Comparison of ENCODE assay signal across 2 cellular contexts in genomic region chr7:25009271-25009670, GRCh38.
A peak's percentile ranks its signal among the peaks of the same experiment; 100 is the strongest.
TF ChIP-seq lines count a peak whose summit lies in the region.

No MANE protein-coding gene starts in this region.

TF ChIP-seq in IMR-90, 13 proteins besides CTCF, POLR2A, EP300 and RAD21 (continued from another document):
- TF ChIP-seq NFE2L2 (IDR thresholded peaks at IDR 0.05; ENCODE audit: low read depth, low read length): no peak
- TF ChIP-seq, protein P1, sequence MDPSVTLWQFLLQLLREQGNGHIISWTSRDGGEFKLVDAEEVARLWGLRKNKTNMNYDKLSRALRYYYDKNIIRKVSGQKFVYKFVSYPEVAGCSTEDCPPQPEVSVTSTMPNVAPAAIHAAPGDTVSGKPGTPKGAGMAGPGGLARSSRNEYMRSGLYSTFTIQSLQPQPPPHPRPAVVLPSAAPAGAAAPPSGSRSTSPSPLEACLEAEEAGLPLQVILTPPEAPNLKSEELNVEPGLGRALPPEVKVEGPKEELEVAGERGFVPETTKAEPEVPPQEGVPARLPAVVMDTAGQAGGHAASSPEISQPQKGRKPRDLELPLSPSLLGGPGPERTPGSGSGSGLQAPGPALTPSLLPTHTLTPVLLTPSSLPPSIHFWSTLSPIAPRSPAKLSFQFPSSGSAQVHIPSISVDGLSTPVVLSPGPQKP (IDR thresholded peaks at IDR 0.05; ENCODE audit: borderline replicate concordance, low read depth, low read length): no peak
- TF ChIP-seq, protein P2, sequence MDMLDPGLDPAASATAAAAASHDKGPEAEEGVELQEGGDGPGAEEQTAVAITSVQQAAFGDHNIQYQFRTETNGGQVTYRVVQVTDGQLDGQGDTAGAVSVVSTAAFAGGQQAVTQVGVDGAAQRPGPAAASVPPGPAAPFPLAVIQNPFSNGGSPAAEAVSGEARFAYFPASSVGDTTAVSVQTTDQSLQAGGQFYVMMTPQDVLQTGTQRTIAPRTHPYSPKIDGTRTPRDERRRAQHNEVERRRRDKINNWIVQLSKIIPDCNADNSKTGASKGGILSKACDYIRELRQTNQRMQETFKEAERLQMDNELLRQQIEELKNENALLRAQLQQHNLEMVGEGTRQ (IDR thresholded peaks at IDR 0.05; ENCODE audit: low read depth, low read length): no peak
- no peak for TF ChIP-seq MXI1 (IDR thresholded peaks at IDR 0.05; ENCODE audit: borderline replicate concordance, low read depth, low read length)
- peak; percentile 62 for TF ChIP-seq FOS (IDR thresholded peaks at IDR 0.05; ENCODE audit: low read depth, low read length)
- no peak for TF ChIP-seq SMC3 (IDR thresholded peaks at IDR 0.05; ENCODE audit: low read depth, low read length)
- peak; percentile 92 for TF ChIP-seq CEBPB (IDR thresholded peaks at IDR 0.05; ENCODE audit: low read depth, low read length)
- TF ChIP-seq MAZ (IDR thresholded peaks at IDR 0.05; ENCODE audit: borderline replicate concordance, low read depth, low read length): no peak
- TF ChIP-seq RCOR1 (IDR thresholded peaks at IDR 0.05; ENCODE audit: insufficient replicate concordance, low read length): no peak
- no peak; the same call in 1 of the 2 replicates for TF ChIP-seq BHLHE40 (IDR thresholded peaks at IDR 0.05; ENCODE audit: low read depth, low read length)

TF ChIP-seq in GM23338, 12 proteins besides CTCF, POLR2A, EP300 and RAD21 (continued from another document):
- TF ChIP-seq, protein P3, sequence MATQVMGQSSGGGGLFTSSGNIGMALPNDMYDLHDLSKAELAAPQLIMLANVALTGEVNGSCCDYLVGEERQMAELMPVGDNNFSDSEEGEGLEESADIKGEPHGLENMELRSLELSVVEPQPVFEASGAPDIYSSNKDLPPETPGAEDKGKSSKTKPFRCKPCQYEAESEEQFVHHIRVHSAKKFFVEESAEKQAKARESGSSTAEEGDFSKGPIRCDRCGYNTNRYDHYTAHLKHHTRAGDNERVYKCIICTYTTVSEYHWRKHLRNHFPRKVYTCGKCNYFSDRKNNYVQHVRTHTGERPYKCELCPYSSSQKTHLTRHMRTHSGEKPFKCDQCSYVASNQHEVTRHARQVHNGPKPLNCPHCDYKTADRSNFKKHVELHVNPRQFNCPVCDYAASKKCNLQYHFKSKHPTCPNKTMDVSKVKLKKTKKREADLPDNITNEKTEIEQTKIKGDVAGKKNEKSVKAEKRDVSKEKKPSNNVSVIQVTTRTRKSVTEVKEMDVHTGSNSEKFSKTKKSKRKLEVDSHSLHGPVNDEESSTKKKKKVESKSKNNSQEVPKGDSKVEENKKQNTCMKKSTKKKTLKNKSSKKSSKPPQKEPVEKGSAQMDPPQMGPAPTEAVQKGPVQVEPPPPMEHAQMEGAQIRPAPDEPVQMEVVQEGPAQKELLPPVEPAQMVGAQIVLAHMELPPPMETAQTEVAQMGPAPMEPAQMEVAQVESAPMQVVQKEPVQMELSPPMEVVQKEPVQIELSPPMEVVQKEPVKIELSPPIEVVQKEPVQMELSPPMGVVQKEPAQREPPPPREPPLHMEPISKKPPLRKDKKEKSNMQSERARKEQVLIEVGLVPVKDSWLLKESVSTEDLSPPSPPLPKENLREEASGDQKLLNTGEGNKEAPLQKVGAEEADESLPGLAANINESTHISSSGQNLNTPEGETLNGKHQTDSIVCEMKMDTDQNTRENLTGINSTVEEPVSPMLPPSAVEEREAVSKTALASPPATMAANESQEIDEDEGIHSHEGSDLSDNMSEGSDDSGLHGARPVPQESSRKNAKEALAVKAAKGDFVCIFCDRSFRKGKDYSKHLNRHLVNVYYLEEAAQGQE (IDR thresholded peaks at IDR 0.05; ENCODE audit: unreplicated experiment): no peak
- TF ChIP-seq POLR2AphosphoS5 (IDR thresholded peaks at IDR 0.05; ENCODE audit: low read depth) (no peak), ZNF462 (CRISPR knock-in tag; IDR thresholded peaks at IDR 0.05) (no peak), CREB1 (CRISPR knock-in tag; IDR thresholded peaks at IDR 0.05; ENCODE audit: low read depth) (no peak), EZH2 (IDR thresholded peaks at IDR 0.05; ENCODE audit: low read depth, unreplicated experiment) (no peak), NANOG (IDR thresholded peaks at IDR 0.05; ENCODE audit: borderline replicate concordance) (no peak), ZNF331 (CRISPR knock-in tag; IDR thresholded peaks at IDR 0.05; ENCODE audit: low read depth) (no peak)
TF ChIP-seq in GM23338: peak in this region for 0.
